ENCODE assay signal across 1 cellular context in the genomic region with DNA sequence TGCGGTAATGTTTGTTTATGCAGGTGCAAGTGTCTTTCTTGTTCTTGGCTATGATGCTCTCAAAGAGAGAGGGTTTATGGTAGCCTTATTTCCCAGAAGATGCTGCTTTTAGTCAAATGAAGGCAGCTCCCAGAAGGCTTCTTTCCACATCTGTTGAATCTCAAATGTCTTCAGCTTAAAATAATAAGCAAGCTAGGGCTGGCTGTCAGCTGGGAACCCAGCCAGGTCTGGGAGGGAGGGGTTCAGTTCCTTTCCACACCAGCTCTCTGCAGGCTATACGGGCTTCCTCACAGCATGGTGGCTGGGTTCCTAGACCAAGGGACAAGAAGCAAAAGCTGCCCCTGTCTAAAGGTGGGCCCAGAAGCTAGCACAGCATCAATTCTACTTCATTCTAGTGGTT.
TF ChIP-seq lines count a peak whose summit lies in the region.

No MANE protein-coding gene starts in this region.

TF ChIP-seq in GM23338, 12 proteins besides CTCF, POLR2A, EP300 and RAD21 (continued from another document):
- TF ChIP-seq ETS1 (IDR thresholded peaks at IDR 0.05) (no peak), CREB1 (CRISPR knock-in tag; IDR thresholded peaks at IDR 0.05; ENCODE audit: low read depth) (no peak), REST (IDR thresholded peaks at IDR 0.05; ENCODE audit: unreplicated experiment) (no peak)
